In the genomic region with DNA sequence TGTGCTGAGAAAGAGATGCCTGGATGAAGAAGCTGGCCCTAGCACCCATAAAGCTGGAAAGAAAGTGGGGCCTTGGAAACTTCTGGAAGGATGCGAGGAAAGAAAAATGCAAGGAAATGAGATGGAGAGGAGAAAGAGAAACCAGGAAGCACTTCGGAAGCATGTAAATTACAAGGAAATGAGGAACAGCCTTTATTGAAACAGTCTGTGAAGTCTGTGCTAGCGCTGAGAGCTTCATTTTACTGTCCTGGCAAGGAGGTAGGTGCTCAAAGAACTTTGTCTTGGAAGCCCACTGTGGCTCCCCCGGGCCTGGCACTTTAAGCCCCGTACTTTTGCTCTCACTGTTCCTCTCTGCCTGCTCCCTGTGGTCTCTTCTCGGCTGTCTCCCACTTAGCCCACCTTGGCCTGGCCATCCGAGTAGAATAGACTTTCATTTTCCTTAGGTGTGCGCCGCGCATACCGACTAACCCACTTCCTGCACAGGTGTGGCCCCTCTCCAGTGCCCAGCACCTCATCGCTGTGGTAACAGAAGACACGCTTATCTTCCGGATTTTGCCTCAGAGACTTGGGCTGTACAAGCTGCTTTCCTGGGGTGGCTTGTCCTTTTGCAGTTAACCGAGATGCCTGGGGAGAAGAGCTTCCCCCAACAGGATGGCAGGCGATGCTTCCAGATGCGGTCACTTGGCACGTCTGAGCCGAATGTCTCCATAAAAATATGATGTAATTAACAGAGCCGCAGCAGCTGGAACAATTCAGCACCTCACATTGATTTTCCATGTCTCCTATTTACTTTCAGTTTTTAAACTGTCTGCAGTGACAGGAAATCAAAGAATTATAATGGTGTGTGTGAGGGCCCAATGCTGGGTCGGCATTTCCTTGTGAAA, we compare ENCODE assay signal across 8 cellular contexts.
DNase-seq lines count a peak whose midpoint lies in the region; ATAC-seq and TF ChIP-seq lines count a peak whose summit lies in the region.

No MANE protein-coding gene starts in this region.

- no peaks in the 10 kb centered on the region for H3K9me3 ChIP-seq in body of pancreas
- no peaks in the 10 kb centered on the region for H3K9me3 ChIP-seq in neutrophil

- H3K4me1 ChIP-seq in body of pancreas (peaks cover 13% of the 10 kb centered on the region), neutrophil (ENCODE audit: control insufficient read depth in 1 of 2, insufficient read depth in 1 of 2, low read depth in 1 of 2, low read length in 1 of 2) (peaks cover 8 to 10% of the 10 kb centered on the region in 2 experiments)

- DNase-seq in DMS79 treated with DMSO at 0.1 percent for 48 hours (lab: John Stamatoyannopoulos, UW) (peak; percentile 68), NCI-H69 (lab: John Stamatoyannopoulos, UW) (peak; percentile 70), body of pancreas (peak; percentile 12 to 29 (median 21)), 8988T (no peak), NCI-H1048 (lab: John Stamatoyannopoulos, UW) (no peak), A172 (ENCODE audit: low spot score) (no peak)

- intact Hi-C loops in body of pancreas (cut with DNase I): loop anchor here (10.0 kb wide), 1 partner anchor 55 kb away; no protein-coding TSS in a partner anchor

- H3K27me3 ChIP-seq in body of pancreas (no peaks in the 10 kb centered on the region), neutrophil (peaks cover 8% of the 10 kb centered on the region)

- no peak for TF ChIP-seq CTCF in body of pancreas (IDR thresholded peaks at IDR 0.05)
- no peak for TF ChIP-seq CTCF in neutrophil (IDR thresholded peaks at IDR 0.05)

- TF ChIP-seq POLR2A in body of pancreas (IDR thresholded peaks at IDR 0.05): no peak

- H3K27ac ChIP-seq in body of pancreas (peak overlapping the region in 1 of 4 donors; percentile 35), neutrophil (no peak overlapping the region)

- ATAC-seq in GM21529 (IDR thresholded peaks at IDR 0.05; ENCODE audit: unreplicated experiment) (peak; percentile 60), body of pancreas (peak; percentile 35)

- H3K36me3 ChIP-seq in body of pancreas (replicated peaks in 1 of 2; ENCODE audit: insufficient read depth in 1 of 2, low read depth in 2 of 2): no peaks in the 10 kb centered on the region
- H3K36me3 ChIP-seq in neutrophil: no peaks in the 10 kb centered on the region

- 24 to 39% methylated on average over 19 to 21 of the region's 21 CpGs for WGBS in body of pancreas, 2 donors

- H3K4me3 ChIP-seq in body of pancreas (no peak overlapping the region), neutrophil (ENCODE audit: low read depth in 1 of 2, low read length in 1 of 2) (peak overlapping the region; percentile 21 to 31)

Comparison
In these comparisons a context has a peak if more than half of its experiments do, and no peak if none do; other contexts are left out.
1. DNase-seq: peak in DMS79 treated with DMSO at 0.1 percent for 48 hours (single experiment), NCI-H69 (single experiment) and body of pancreas (4 of 4); none in 8988T (single experiment), NCI-H1048 (single experiment) and A172 (single experiment).
2. H3K4me3 ChIP-seq: peak in neutrophil (2 of 2); none in body of pancreas (0 of 2).